In the genomic region with DNA sequence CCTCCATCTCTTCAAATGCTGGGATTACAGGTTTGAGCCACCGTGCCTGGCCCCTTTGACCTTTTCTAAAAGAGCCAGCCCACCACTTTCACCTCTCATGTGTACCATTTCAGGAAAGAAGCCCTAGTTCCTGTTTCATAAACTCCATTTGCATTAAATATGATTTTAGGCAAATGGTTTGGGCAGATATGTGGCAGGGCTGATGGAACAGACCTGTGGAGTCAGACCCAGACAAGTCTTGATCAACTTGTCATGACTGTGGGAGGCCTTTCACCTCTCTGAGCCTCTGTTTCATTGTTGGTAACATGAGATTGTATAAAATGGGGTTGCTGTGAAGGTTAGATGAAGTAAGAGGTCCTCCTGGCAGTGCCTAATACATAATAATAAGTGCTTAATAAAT, we compare ENCODE assay signal across 17 cellular contexts. TPM values are rescaled to one million over a fixed set of nuclear protein-coding genes. Genes with fewer than 3 reads are reported as not detected.
DNase-seq lines count a peak whose midpoint lies in the region; ATAC-seq and TF ChIP-seq lines count a peak whose summit lies in the region.
"Had no signal": no experiment of that assay in that cellular context is flagged by ENCODE, and none has a peak within 500 bp of the region (broad histone marks: within the 10 kb centered on the region; RNA-seq: fewer than 3 reads in every experiment).

No MANE protein-coding gene starts in this region.

- no peak overlapping the region for H3K4me3 Mint-ChIP-seq in activated CD8-positive, alpha-beta T cell treated with anti-CD3 and anti-CD28 coated beads for 36 hours
- no peak overlapping the region for H3K4me3 Mint-ChIP-seq in activated CD8-positive, alpha-beta T cell treated with anti-CD3 and anti-CD28 coated beads, Interleukin-2, amount 10 ng/mL, durations not matched to agents 7 days and 5 days
- no peak overlapping the region for H3K4me3 Mint-ChIP-seq in type B pancreatic cell
- no peak overlapping the region for H3K4me3 Mint-ChIP-seq in activated T-cell treated with anti-CD3 and anti-CD28 coated beads, Interleukin-2, amount 50 U/mL, for 24 hours

- H2AFZ ChIP-seq in mammary epithelial cell (ENCODE audit: low read depth, low read length): no peak overlapping the region

- TF ChIP-seq CTCF in activated CD8-positive, alpha-beta T cell treated with anti-CD3 and anti-CD28 coated beads for 36 hours (IDR thresholded peaks at IDR 0.05): no peak
- no peak for TF ChIP-seq CTCF in mammary epithelial cell (conservative IDR thresholded peaks at IDR 0.05 in 1 of 2, IDR thresholded peaks at IDR 0.05 in 1 of 2; ENCODE audit: extremely low read depth in 1 of 2, insufficient read depth in 1 of 2, low read depth in 1 of 2, low read length in 2 of 2)
- no peak for TF ChIP-seq CTCF in type B pancreatic cell (conservative IDR thresholded peaks at IDR 0.05)

- POLR2A ChIA-PET in activated CD8-positive, alpha-beta T cell treated with anti-CD3 and anti-CD28 coated beads for 36 hours (lab: Charles Lee): no interaction called here
- POLR2A ChIA-PET in activated CD8-positive, alpha-beta T cell treated with anti-CD3 and anti-CD28 coated beads, Interleukin-2, amount 10 ng/mL, durations not matched to agents 7 days and 5 days (lab: Charles Lee): interaction anchor here (0.6 kb wide), 1 partner anchor 91 kb away, joined by 4 read pairs; no protein-coding TSS in a partner anchor

- intact Hi-C loops in activated CD8-positive, alpha-beta T cell treated with anti-CD3 and anti-CD28 coated beads for 36 hours (cut with micrococcal nuclease): loop anchor here (10.0 kb wide), 3 partner anchors 100 to 200 kb away; a partner anchor contains a TSS
- intact Hi-C loops in mammary epithelial cell (cut with micrococcal nuclease): loop anchor here (5.0 to 10.0 kb wide), 2 partner anchors 397 to 460 kb away; a partner anchor contains a TSS

- DNase-seq in activated CD8-positive, alpha-beta T cell treated with anti-CD3 and anti-CD28 coated beads for 36 hours: peak; percentile 16
- DNase-seq in activated CD8-positive, alpha-beta T cell treated with anti-CD3 and anti-CD28 coated beads, Interleukin-2, amount 10 ng/mL, durations not matched to agents 7 days and 5 days: no peak
- DNase-seq in NCI-H526 treated with DMSO at 0.1 percent for 48 hours (lab: John Stamatoyannopoulos, UW) (peak; percentile 48), mammary epithelial cell (no peak), type B pancreatic cell (ENCODE audit: extremely low spot score, unreplicated experiment) (peak; percentile 2)
- DNase-seq in activated naive CD4-positive, alpha-beta T cell treated with anti-CD3 and anti-CD28 coated beads, Interleukin-2, amount 50 U/mL, for 72 hours (ENCODE audit: low spot score in 2 of 2): no peak
- DNase-seq in activated T-cell treated with anti-CD3 and anti-CD28 coated beads, Interleukin-2, amount 50 U/mL, for 24 hours: no peak
- DNase-seq: 8988T, DMS79 treated with DMSO at 0.1 percent for 48 hours, NCI-H1092 treated with DMSO at 0.1 percent for 48 hours, NCI-H146, NCI-H2081 treated with DMSO at 0.1 percent for 48 hours, NCI-H774, PC-3 had no signal

- no peaks in the 10 kb centered on the region for H3K36me3 Mint-ChIP-seq in activated CD8-positive, alpha-beta T cell treated with anti-CD3 and anti-CD28 coated beads for 36 hours (ENCODE audit: low read depth)
- no peaks in the 10 kb centered on the region for H3K36me3 Mint-ChIP-seq in activated CD8-positive, alpha-beta T cell treated with anti-CD3 and anti-CD28 coated beads, Interleukin-2, amount 10 ng/mL, durations not matched to agents 7 days and 5 days (ENCODE audit: low read depth)
- no peaks in the 10 kb centered on the region for H3K36me3 Mint-ChIP-seq in type B pancreatic cell
- peaks cover 0 to 5% of the 10 kb centered on the region in 2 donors for H3K36me3 Mint-ChIP-seq in activated naive CD4-positive, alpha-beta T cell treated with anti-CD3 and anti-CD28 coated beads, Interleukin-2, amount 50 U/mL, for 72 hours
- peaks cover 3% of the 10 kb centered on the region for H3K36me3 Mint-ChIP-seq in activated T-cell treated with anti-CD3 and anti-CD28 coated beads, Interleukin-2, amount 50 U/mL, for 24 hours (ENCODE audit: low read depth)

- 70% methylated on average over 1 of the region's 1 CpG for WGBS in mammary epithelial cell (ENCODE audit: low coverage, missing lambda C conversion rate)

- no peak for ATAC-seq in activated CD8-positive, alpha-beta T cell treated with anti-CD3 and anti-CD28 coated beads for 36 hours
- ATAC-seq in activated CD8-positive, alpha-beta T cell treated with anti-CD3 and anti-CD28 coated beads, Interleukin-2, amount 10 ng/mL, durations not matched to agents 7 days and 5 days: no peak
- ATAC-seq in activated naive CD4-positive, alpha-beta T cell treated with anti-CD3 and anti-CD28 coated beads, Interleukin-2, amount 50 U/mL, for 72 hours: no peak
- ATAC-seq in HG03139 (IDR thresholded peaks at IDR 0.05; ENCODE audit: unreplicated experiment): no peak
- ATAC-seq: PC-3 had no signal

- peak overlapping the region; percentile 84 for H3K4me2 ChIP-seq in mammary epithelial cell (ENCODE audit: insufficient read depth, low read depth, low read length)
- H3K4me2 ChIP-seq: KMS-11 had no signal

- H3K27me3 ChIP-seq in mammary epithelial cell (ENCODE audit: insufficient read depth, low read length): no peaks in the 10 kb centered on the region

- CTCF ChIA-PET in activated CD8-positive, alpha-beta T cell treated with anti-CD3 and anti-CD28 coated beads for 36 hours (lab: Charles Lee): no interaction called here
- CTCF ChIA-PET in activated CD8-positive, alpha-beta T cell treated with anti-CD3 and anti-CD28 coated beads, Interleukin-2, amount 10 ng/mL, durations not matched to agents 7 days and 5 days (lab: Charles Lee): no interaction called here
- CTCF ChIA-PET in mammary epithelial cell (lab: Charles Lee; ENCODE audit: low non-redundant PET): no interaction called here

- H3K9me3 Mint-ChIP-seq in activated CD8-positive, alpha-beta T cell treated with anti-CD3 and anti-CD28 coated beads for 36 hours: no peaks in the 10 kb centered on the region
- no peaks in the 10 kb centered on the region for H3K9me3 Mint-ChIP-seq in activated CD8-positive, alpha-beta T cell treated with anti-CD3 and anti-CD28 coated beads, Interleukin-2, amount 10 ng/mL, durations not matched to agents 7 days and 5 days (ENCODE audit: insufficient read depth)
- H3K9me3 Mint-ChIP-seq in type B pancreatic cell: no peaks in the 10 kb centered on the region
- H3K9me3 Mint-ChIP-seq in activated naive CD4-positive, alpha-beta T cell treated with anti-CD3 and anti-CD28 coated beads, Interleukin-2, amount 50 U/mL, for 72 hours: no peaks in the 10 kb centered on the region
- H3K9me3 Mint-ChIP-seq in activated T-cell treated with anti-CD3 and anti-CD28 coated beads, Interleukin-2, amount 50 U/mL, for 24 hours: no peaks in the 10 kb centered on the region

- H3K27ac Mint-ChIP-seq in activated CD8-positive, alpha-beta T cell treated with anti-CD3 and anti-CD28 coated beads for 36 hours: no peak overlapping the region
- no peak overlapping the region for H3K27ac Mint-ChIP-seq in activated CD8-positive, alpha-beta T cell treated with anti-CD3 and anti-CD28 coated beads, Interleukin-2, amount 10 ng/mL, durations not matched to agents 7 days and 5 days
- no peak overlapping the region for H3K27ac Mint-ChIP-seq in type B pancreatic cell
- H3K27ac Mint-ChIP-seq in activated naive CD4-positive, alpha-beta T cell treated with anti-CD3 and anti-CD28 coated beads, Interleukin-2, amount 50 U/mL, for 72 hours: no peak overlapping the region
- H3K27ac Mint-ChIP-seq in activated T-cell treated with anti-CD3 and anti-CD28 coated beads, Interleukin-2, amount 50 U/mL, for 24 hours: no peak overlapping the region

- dilution Hi-C loops in mammary epithelial cell (cut with HindIII; ENCODE audit: low sequenced_read_pairs): no loop called here

- peaks cover 53% of the 10 kb centered on the region for H3K79me2 ChIP-seq in mammary epithelial cell (ENCODE audit: insufficient read depth, low read length)

- in situ Hi-C loops in mammary epithelial cell (cut with MboI; ENCODE audit: low sequenced_read_pairs in 2 of 2): loop anchor here (10.0 kb wide), 1 partner anchor 190 kb away; no protein-coding TSS in a partner anchor

- H3K4me1 Mint-ChIP-seq in activated CD8-positive, alpha-beta T cell treated with anti-CD3 and anti-CD28 coated beads for 36 hours (ENCODE audit: low read depth): peaks cover 10% of the 10 kb centered on the region
- H3K4me1 Mint-ChIP-seq in activated CD8-positive, alpha-beta T cell treated with anti-CD3 and anti-CD28 coated beads, Interleukin-2, amount 10 ng/mL, durations not matched to agents 7 days and 5 days (ENCODE audit: low read depth): peaks cover 29% of the 10 kb centered on the region
- H3K4me1 Mint-ChIP-seq in type B pancreatic cell (ENCODE audit: unreplicated experiment): peaks cover 6% of the 10 kb centered on the region
- H3K4me1 Mint-ChIP-seq in activated T-cell treated with anti-CD3 and anti-CD28 coated beads, Interleukin-2, amount 50 U/mL, for 24 hours (ENCODE audit: low read depth): peaks cover 11% of the 10 kb centered on the region

- H3K9me3 ChIP-seq in mammary epithelial cell (replicated peaks; ENCODE audit: insufficient read depth, low read length): no peaks in the 10 kb centered on the region

- H3K9ac ChIP-seq in mammary epithelial cell (ENCODE audit: insufficient read depth, low read length): no peak overlapping the region
- H3K9ac ChIP-seq: KMS-11 had no signal

- H4K20me1 ChIP-seq in mammary epithelial cell (ENCODE audit: insufficient read depth, low read length): no peaks in the 10 kb centered on the region

- H3K27ac ChIP-seq in mammary epithelial cell (ENCODE audit: insufficient read depth, low read depth, low read length): no peak overlapping the region
- H3K27ac ChIP-seq: KMS-11, RWPE1 had no signal

- peak overlapping the region in 1 of 3 experiments; percentile 19 for H3K4me3 ChIP-seq in mammary epithelial cell (replicated peaks in 1 of 3; ENCODE audit: insufficient read depth in 1 of 3, low read depth in 2 of 3, low read length in 3 of 3)

- H3K36me3 ChIP-seq in mammary epithelial cell (ENCODE audit: insufficient read depth, low read length): no peaks in the 10 kb centered on the region

- peaks cover 19% of the 10 kb centered on the region for H3K4me1 ChIP-seq in mammary epithelial cell (ENCODE audit: insufficient read depth, low read length)

- H3K27me3 Mint-ChIP-seq in activated CD8-positive, alpha-beta T cell treated with anti-CD3 and anti-CD28 coated beads for 36 hours: peaks cover 7% of the 10 kb centered on the region
- H3K27me3 Mint-ChIP-seq in activated CD8-positive, alpha-beta T cell treated with anti-CD3 and anti-CD28 coated beads, Interleukin-2, amount 10 ng/mL, durations not matched to agents 7 days and 5 days (ENCODE audit: low read depth): peaks cover 3% of the 10 kb centered on the region
- peaks cover 11% of the 10 kb centered on the region for H3K27me3 Mint-ChIP-seq in type B pancreatic cell
- peaks cover 4% of the 10 kb centered on the region for H3K27me3 Mint-ChIP-seq in activated T-cell treated with anti-CD3 and anti-CD28 coated beads, Interleukin-2, amount 50 U/mL, for 24 hours

- BruUV-seq in mammary epithelial cell (replicated peaks; lab: Mats Ljungman, UMichigan): no TSS peak

RNA-seq across cellular contexts. Expression of a gene that starts 5.2 kb away (rescaled TPM):
- 1 to 10 TPM; 8.0 to 9.6 TPM for total RNA-seq in activated CD8-positive, alpha-beta T cell treated with anti-CD3 and anti-CD28 coated beads for 36 hours
- 1 to 10 TPM; 6.7 to 7.0 TPM for total RNA-seq in activated CD8-positive, alpha-beta T cell treated with anti-CD3 and anti-CD28 coated beads, Interleukin-2, amount 10 ng/mL, durations not matched to agents 7 days and 5 days
- total RNA-seq in mammary epithelial cell (10 to 100 TPM; 24.3 to 38.9 TPM), type B pancreatic cell (ENCODE audit: low replicate concordance) (14.9 and 27.4 TPM in 2 replicates)
- polyA plus RNA-seq in mammary epithelial cell: 17.6 TPM
- polyA minus RNA-seq in mammary epithelial cell: 67.4 TPM
- 10 to 100 TPM in 1 of 2 donors, 1 to 10 TPM in 1; 8.7 to 10.7 TPM for total RNA-seq in activated naive CD4-positive, alpha-beta T cell treated with anti-CD3 and anti-CD28 coated beads, Interleukin-2, amount 50 U/mL, for 72 hours

Comparison
In these comparisons a context has a peak if more than half of its experiments do, and no peak if none do; other contexts are left out.
1. DNase-seq: peak in activated CD8-positive, alpha-beta T cell treated with anti-CD3 and anti-CD28 coated beads for 36 hours (single experiment), NCI-H526 treated with DMSO at 0.1 percent for 48 hours (single experiment) and type B pancreatic cell (single experiment); none in activated CD8-positive, alpha-beta T cell treated with anti-CD3 and anti-CD28 coated beads, Interleukin-2, amount 10 ng/mL, durations not matched to agents 7 days and 5 days (single experiment), mammary epithelial cell (single experiment), activated naive CD4-positive, alpha-beta T cell treated with anti-CD3 and anti-CD28 coated beads, Interleukin-2, amount 50 U/mL, for 72 hours (0 of 2) and activated T-cell treated with anti-CD3 and anti-CD28 coated beads, Interleukin-2, amount 50 U/mL, for 24 hours (single experiment).